1 cellular context compared by ENCODE assay signal in genomic region chr12:12533238-12533829, GRCh38.
TF ChIP-seq lines count a peak whose summit lies in the region.

No MANE protein-coding gene starts in this region.

TF ChIP-seq in K562, 482 proteins besides CTCF, POLR2A, EP300 and RAD21 (continued from another document):
- TF ChIP-seq, protein P1, sequence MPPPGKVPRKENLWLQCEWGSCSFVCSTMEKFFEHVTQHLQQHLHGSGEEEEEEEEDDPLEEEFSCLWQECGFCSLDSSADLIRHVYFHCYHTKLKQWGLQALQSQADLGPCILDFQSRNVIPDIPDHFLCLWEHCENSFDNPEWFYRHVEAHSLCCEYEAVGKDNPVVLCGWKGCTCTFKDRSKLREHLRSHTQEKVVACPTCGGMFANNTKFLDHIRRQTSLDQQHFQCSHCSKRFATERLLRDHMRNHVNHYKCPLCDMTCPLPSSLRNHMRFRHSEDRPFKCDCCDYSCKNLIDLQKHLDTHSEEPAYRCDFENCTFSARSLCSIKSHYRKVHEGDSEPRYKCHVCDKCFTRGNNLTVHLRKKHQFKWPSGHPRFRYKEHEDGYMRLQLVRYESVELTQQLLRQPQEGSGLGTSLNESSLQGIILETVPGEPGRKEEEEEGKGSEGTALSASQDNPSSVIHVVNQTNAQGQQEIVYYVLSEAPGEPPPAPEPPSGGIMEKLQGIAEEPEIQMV (tag; conservative IDR thresholded peaks at IDR 0.05; ENCODE audit: low read depth): no peak
- no peak for TF ChIP-seq NEUROD1 (IDR thresholded peaks at IDR 0.05; ENCODE audit: borderline replicate concordance, low read depth, low read length, partially characterized antibody)
